Comparison of ENCODE assay signal across 7 cellular contexts in genomic region chr6:47097092-47097945, GRCh38. TPM values are rescaled to one million over a fixed set of nuclear protein-coding genes. Genes with fewer than 3 reads are reported as not detected.
DNase-seq lines count a peak whose midpoint lies in the region; ATAC-seq and TF ChIP-seq lines count a peak whose summit lies in the region.

No MANE protein-coding gene starts in this region.

- intact Hi-C loops in head of caudate nucleus (cut with DNase I), result loop anchor here (5.0 kb wide), 1 partner anchor 210 kb away; the partner anchor contains the start of gene TNFRSF21

- no peaks in the 10 kb centered on the region for H3K36me3 ChIP-seq in GM06990 (ENCODE audit: control insufficient read depth, insufficient read depth, low read length)

- peak; percentile 68 for TF ChIP-seq CTCF in GM06990 (IDR thresholded peaks at IDR 0.05; ENCODE audit: insufficient read depth, low read length, poor library complexity, severe bottlenecking)

- DNase-seq in GM06990 (ENCODE audit: extremely low read depth, insufficient read length) (peak; percentile 28), HPDE6-E6E7 (ENCODE audit: extremely low spot score) (peak; percentile 64), NCI-H526 treated with DMSO at 0.1 percent for 48 hours (lab: John Stamatoyannopoulos, UW) (peak; percentile 74), head of caudate nucleus (peak; percentile 36 to 89 (median 73)), pulmonary artery endothelial cell (ENCODE audit: low read depth, low spot score) (peak; percentile 15)
- DNase-seq in activated gamma-delta T cell treated with anti-CD3 and anti-CD28 coated beads, Interleukin-2, amount 50 U/mL, for 16 hours (ENCODE audit: low read depth), result peak; percentile 0

- peak; percentile 84 for ATAC-seq in GM21528 (IDR thresholded peaks at IDR 0.05; ENCODE audit: low FRiP score, unreplicated experiment)

- H3K4me3 ChIP-seq in GM06990 (replicated peaks; ENCODE audit: low read depth, low read length), result no peak overlapping the region

- H3K27me3 ChIP-seq in GM06990 (replicated peaks; ENCODE audit: control insufficient read depth, insufficient read depth, low read length), result no peaks in the 10 kb centered on the region; the same call in 1 of the 2 replicates

RNA-seq across cellular contexts. Expression of gene ADGRF1, which starts 55.2 kb away (rescaled TPM):
- total RNA-seq in pulmonary artery endothelial cell, result not detected in 2 replicates

Comparison
In these comparisons a context has a peak if more than half of its experiments do, and no peak if none do; other contexts are left out.
1. DNase-seq: peak in every context shown above with its lines; median percentile 74 in NCI-H526 treated with DMSO at 0.1 percent for 48 hours; 73 in head of caudate nucleus; 64 in HPDE6-E6E7; 28 in GM06990; 15 in pulmonary artery endothelial cell; 0 in activated gamma-delta T cell treated with anti-CD3 and anti-CD28 coated beads, Interleukin-2, amount 50 U/mL, for 16 hours.